Comparison of ENCODE assay signal across 22 cellular contexts in the genomic region with DNA sequence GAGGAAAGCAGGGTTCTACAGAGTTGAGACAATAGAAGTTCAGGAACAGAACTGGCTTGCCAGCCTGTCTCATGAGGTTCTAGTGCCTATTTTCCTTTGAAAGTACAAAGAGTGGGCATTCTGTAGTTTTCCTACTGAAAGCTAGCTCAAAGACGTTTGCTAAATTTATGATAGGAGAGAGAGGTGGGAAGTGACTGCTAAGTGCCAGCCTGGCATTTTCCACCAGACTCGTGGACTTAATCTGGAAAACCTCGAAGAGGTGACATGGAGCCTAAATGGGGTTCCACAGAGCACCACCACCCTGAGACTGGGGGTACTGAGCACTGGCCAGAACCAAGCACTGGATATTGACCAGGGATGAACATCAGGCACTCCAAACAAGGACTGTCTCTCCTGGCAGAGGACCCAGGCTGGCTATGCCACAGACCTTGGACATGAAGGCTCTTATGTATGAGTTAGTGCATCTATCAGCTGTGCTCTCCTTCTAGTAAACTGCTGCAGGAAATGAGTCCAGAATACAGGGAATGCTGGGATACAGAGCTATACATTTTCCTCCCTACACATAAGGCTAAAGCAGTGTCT. TPM values are rescaled to one million over a fixed set of nuclear protein-coding genes. Genes with fewer than 3 reads are reported as not detected.
DNase-seq lines count a peak whose midpoint lies in the region; ATAC-seq, FAIRE-seq and TF ChIP-seq lines count a peak whose summit lies in the region.
"Had no signal": no experiment of that assay in that cellular context is flagged by ENCODE, and none has a peak within 500 bp of the region (broad histone marks: within the 10 kb centered on the region; RNA-seq: fewer than 3 reads in every experiment).

No MANE protein-coding gene starts in this region.

- TF ChIP-seq RAD21 in HepG2 (CRISPR knock-in tag; IDR thresholded peaks at IDR 0.05) = no peak

- CTCF ChIA-PET in HepG2 (lab: Yijun Ruan, JAX; ENCODE audit: low intra/inter-chr PET ratio, low total read pairs) = no interaction called here

- H3K4me2 ChIP-seq in HepG2 (ENCODE audit: low read depth, low read length) = no peak overlapping the region

- H2AFZ ChIP-seq in HepG2 (ENCODE audit: low read length) = no peak overlapping the region

- no peaks in the 10 kb centered on the region for H4K20me1 ChIP-seq in HepG2 (ENCODE audit: insufficient read depth, low read length)

- FAIRE-seq in HepG2 (lab: Jason Lieb, UNC) = no peak
- FAIRE-seq: colon, endometrium, GM12891 had no signal

- no peak overlapping the region for H3K9ac ChIP-seq in HepG2 (ENCODE audit: insufficient read depth, low read depth, low read length)

- no peaks in the 10 kb centered on the region for H3K79me2 ChIP-seq in HepG2 (ENCODE audit: insufficient read depth, low read length)

- H3K4me3 ChIP-seq in HepG2 (replicated peaks in 1 of 3; ENCODE audit: insufficient read depth in 1 of 3, low read depth in 2 of 3, low read length in 3 of 3) (no peak overlapping the region), right lobe of liver (no peak overlapping the region), dorsolateral prefrontal cortex (no peak overlapping the region)
- H3K4me3 ChIP-seq: HAP-1, left ventricle myocardium inferior, testis had no signal

- TF ChIP-seq POLR2A in HepG2 (IDR thresholded peaks at IDR 0.05; ENCODE audit: insufficient read depth in 1 of 2, low read depth in 2 of 2, low read length in 2 of 2) = no peak
- no peak for TF ChIP-seq POLR2A in right lobe of liver (IDR thresholded peaks at IDR 0.05)

- POLR2A ChIA-PET in HepG2 (lab: Yijun Ruan, JAX) = interaction anchor here (0.7 to 3.4 kb wide), 6 partner anchors 12 to 225 kb away, joined by 4 to 33 read pairs (median 8); a partner anchor contains a TSS

- H3K9me3 Mint-ChIP-seq in type B pancreatic cell = no peaks in the 10 kb centered on the region
- H3K9me3 Mint-ChIP-seq: activated CD8-positive, alpha-beta T cell treated with anti-CD3 and anti-CD28 coated beads for 36 hours; activated naive CD4-positive, alpha-beta T cell treated with anti-CD3 and anti-CD28 coated beads, Interleukin-2, amount 50 U/mL, for 24 hours; IgD-negative memory B cell; T-helper 1 cell treated with Interleukin-12 subunit alpha and Interleukin-12 subunit beta and Interleukin-4 antibody, amounts not matched to agents 30 μg/mL and 1 μg/mL, for 36 hours had no signal

- H3K27me3 ChIP-seq in HepG2 (ENCODE audit: control insufficient read depth in 1 of 2, insufficient read depth in 2 of 2, low read length in 2 of 2) = no peaks in the 10 kb centered on the region
- H3K27me3 ChIP-seq in right lobe of liver = no peaks in the 10 kb centered on the region
- no peaks in the 10 kb centered on the region for H3K27me3 ChIP-seq in dorsolateral prefrontal cortex
- H3K27me3 ChIP-seq: neutrophil, testis had no signal

- peak overlapping the region; percentile 21 for H3K27ac Mint-ChIP-seq in type B pancreatic cell
- H3K27ac Mint-ChIP-seq: activated CD8-positive, alpha-beta T cell treated with anti-CD3 and anti-CD28 coated beads for 36 hours; activated naive CD4-positive, alpha-beta T cell treated with anti-CD3 and anti-CD28 coated beads, Interleukin-2, amount 50 U/mL, for 24 hours; IgD-negative memory B cell; T-helper 1 cell treated with Interleukin-12 subunit alpha and Interleukin-12 subunit beta and Interleukin-4 antibody, amounts not matched to agents 30 μg/mL and 1 μg/mL, for 36 hours had no signal

- no peaks in the 10 kb centered on the region for H3K9me3 ChIP-seq in HepG2 (ENCODE audit: low read length)
- H3K9me3 ChIP-seq in right lobe of liver = no peaks in the 10 kb centered on the region
- H3K9me3 ChIP-seq: HAP-1, left ventricle myocardium inferior, neutrophil, testis had no signal

- no peaks in the 10 kb centered on the region for H3K27me3 Mint-ChIP-seq in type B pancreatic cell
- H3K27me3 Mint-ChIP-seq: activated CD8-positive, alpha-beta T cell treated with anti-CD3 and anti-CD28 coated beads for 36 hours; activated naive CD4-positive, alpha-beta T cell treated with anti-CD3 and anti-CD28 coated beads, Interleukin-2, amount 50 U/mL, for 24 hours; IgD-negative memory B cell had no signal

- no peak for ATAC-seq in HepG2
- ATAC-seq in right lobe of liver = no peak
- ATAC-seq in activated CD4-positive, CD25-positive, alpha-beta regulatory T cell treated with anti-CD3 and anti-CD28 coated beads, Interleukin-2, amount 50 U/mL, for 24 hours = no peak

- peaks cover 2% of the 10 kb centered on the region for H3K4me1 Mint-ChIP-seq in type B pancreatic cell (ENCODE audit: unreplicated experiment)

- in situ Hi-C loops in HepG2 (cut with HindIII; ENCODE audit: extremely low pct_ligation_motif_present, low pct_unique_long_range_greater_than_20kb) = no loop called here

- no peak overlapping the region for H3K4me3 Mint-ChIP-seq in type B pancreatic cell
- H3K4me3 Mint-ChIP-seq: activated CD8-positive, alpha-beta T cell treated with anti-CD3 and anti-CD28 coated beads for 36 hours; activated naive CD4-positive, alpha-beta T cell treated with anti-CD3 and anti-CD28 coated beads, Interleukin-2, amount 50 U/mL, for 24 hours; CD14-positive monocyte; IgD-negative memory B cell; T-helper 1 cell treated with Interleukin-12 subunit alpha and Interleukin-12 subunit beta and Interleukin-4 antibody, amounts not matched to agents 30 μg/mL and 1 μg/mL, for 36 hours had no signal

- WGBS in HepG2 (ENCODE audit: low lambda C conversion rate) = 87% methylated on average over 3 of the region's 3 CpGs
- 80% methylated on average over 2 of the region's 3 CpGs for WGBS in right lobe of liver (ENCODE audit: insufficient coverage, low coverage, low lambda C conversion rate, missing lambda C conversion rate)

- TF ChIP-seq CTCF in HepG2 (CRISPR knock-in tag; IDR thresholded peaks at IDR 0.05) (no peak), right lobe of liver (IDR thresholded peaks at IDR 0.05) (no peak), dorsolateral prefrontal cortex (IDR thresholded peaks at IDR 0.05 in 54 of 56, conservative IDR thresholded peaks at IDR 0.05 in 2 of 56; ENCODE audit: low read depth in 1 of 56, partially characterized antibody in 56 of 56) (no peak), type B pancreatic cell (conservative IDR thresholded peaks at IDR 0.05) (no peak)

- H3K36me3 ChIP-seq in HepG2 (replicated peaks in 1 of 2; ENCODE audit: control insufficient read depth in 1 of 2, insufficient read depth in 2 of 2, low read length in 2 of 2) (no peaks in the 10 kb centered on the region), right lobe of liver (peaks cover 0 to 4% (median 2%) of the 10 kb centered on the region in 4 donors)

- no peak for DNase-seq in HepG2 (ENCODE audit: low spot score)
- DNase-seq in right lobe of liver = no peak
- DNase-seq in dorsolateral prefrontal cortex = peak in 4 of 10 donors; percentile 17 to 61 (median 53)
- DNase-seq in type B pancreatic cell (ENCODE audit: extremely low spot score, unreplicated experiment) = no peak
- DNase-seq in HuH-7.5 (ENCODE audit: low spot score) = no peak
- DNase-seq: activated T-cell treated with anti-CD3 and anti-CD28 coated beads, Interleukin-2, amount 50 U/mL, for 1 hour; left ventricle myocardium inferior; NCI-H748 treated with DMSO at 0.1 percent for 48 hours; SHP77; testis had no signal

- no TSS peak for BruUV-seq in HepG2 (replicated peaks; lab: Mats Ljungman, UMichigan)

- H3K36me3 Mint-ChIP-seq in type B pancreatic cell = peaks cover 6% of the 10 kb centered on the region
- H3K36me3 Mint-ChIP-seq: IgD-negative memory B cell had no signal

- H3K27ac ChIP-seq in HepG2 (ENCODE audit: extremely low read length, insufficient read depth, low read length) = peak overlapping the region; percentile 30
- H3K27ac ChIP-seq in right lobe of liver = no peak overlapping the region
- peak overlapping the region in 57 of 59 donors; percentile 9 to 93 (median 79) for H3K27ac ChIP-seq in dorsolateral prefrontal cortex
- H3K27ac ChIP-seq: left ventricle myocardium inferior, neutrophil, testis, VCaP had no signal

- intact Hi-C loops in HepG2 (cut with micrococcal nuclease; ENCODE audit: unreplicated experiment) (loop anchor here (2.0 kb wide), 1 partner anchor 43 kb away; a partner anchor contains a TSS), right lobe of liver (cut with DNase I) (no loop called here), dorsolateral prefrontal cortex (cut with DNase I) (no loop called here)

- H3K4me1 ChIP-seq in HepG2 (ENCODE audit: insufficient read depth, low read length) (peaks cover 39% of the 10 kb centered on the region), right lobe of liver (peaks cover 0 to 18% (median 0%) of the 10 kb centered on the region in 4 donors)
- H3K4me1 ChIP-seq: testis had no signal

- no peak for TF ChIP-seq EP300 in HepG2 (IDR thresholded peaks at IDR 0.05; ENCODE audit: low read depth in 2 of 2, low read length in 2 of 2)
- no peak for TF ChIP-seq EP300 in HepG2 (CRISPR knock-in tag; IDR thresholded peaks at IDR 0.05; ENCODE audit: borderline replicate concordance)

RNA-seq across cellular contexts. Expression of a gene that starts 7.1 kb away (rescaled TPM):
- total RNA-seq in HepG2 (2016; rRNA removed; fragmentation: Illumina TruSeq; extraction: Trizol) (3.6 and 5.1 TPM in 2 replicates), right lobe of liver (10 to 100 TPM; 15.7 to 25.9 (median 21.3) TPM), dorsolateral prefrontal cortex (10 to 100 TPM; 14.5 to 47.7 (median 28.6) TPM), type B pancreatic cell (ENCODE audit: low replicate concordance) (34.4 and 35.9 TPM in 2 replicates)
- total RNA-seq in HepG2 (2016; cell fraction: cytosol; rRNA removed; fragmentation: Illumina TruSeq; extraction: Trizol; ENCODE audit: low read depth) = 0.61 and 1.2 TPM in 2 replicates
- 2.9 and 4.9 TPM in 2 replicates for total RNA-seq in HepG2 (2016; cell fraction: insoluble cytoplasmic fraction; rRNA removed; fragmentation: Illumina TruSeq; extraction: Trizol)
- total RNA-seq in HepG2 (2016; cell fraction: membrane; rRNA removed; fragmentation: Illumina TruSeq; extraction: Trizol) = 2.1 TPM in 2 replicates
- total RNA-seq in HepG2 (2016; cell fraction: nucleus; rRNA removed; fragmentation: Illumina TruSeq; extraction: Trizol) = 5.5 and 5.6 TPM in 2 replicates
- polyA plus RNA-seq in HepG2 (2011; rRNA removed) = 6.7 and 8.5 TPM in 2 replicates
- polyA plus RNA-seq in HepG2 (2011; cell fraction: cytosol; rRNA removed) = 5.0 and 6.5 TPM in 2 replicates
- 46.4 and 54.7 TPM in 2 replicates for polyA plus RNA-seq in HepG2 (2011; cell fraction: nucleus; rRNA removed)
- polyA plus RNA-seq in HepG2 (2012) = 8.5 and 12.2 TPM in 2 replicates
- polyA plus RNA-seq in HepG2 (2016; cell fraction: cytosol; fragmentation: Illumina TruSeq; extraction: Trizol; ENCODE audit: low read depth) = 0.38 and 0.54 TPM in 2 replicates
- 2.3 and 3.1 TPM in 2 replicates for polyA plus RNA-seq in HepG2 (2016; cell fraction: insoluble cytoplasmic fraction; fragmentation: Illumina TruSeq; extraction: Trizol; ENCODE audit: low read depth)
- polyA plus RNA-seq in HepG2 (2016; cell fraction: membrane; fragmentation: Illumina TruSeq; extraction: Trizol; ENCODE audit: low read depth) = 1.00 and 1.0 TPM in 2 replicates
- 8.5 and 8.9 TPM in 2 replicates for polyA plus RNA-seq in HepG2 (2016; cell fraction: nucleus; fragmentation: Illumina TruSeq; extraction: Trizol; ENCODE audit: insufficient read depth, low read depth)
- 13.3 and 14.3 TPM in 2 replicates for polyA minus RNA-seq in HepG2 (2011; rRNA and poly(A)+ RNA removed; ENCODE audit: low replicate concordance)
- polyA minus RNA-seq in HepG2 (2011; cell fraction: cytosol; rRNA and poly(A)+ RNA removed) = 4.7 and 7.1 TPM in 2 replicates
- 7.8 and 8.2 TPM in 2 replicates for polyA minus RNA-seq in HepG2 (2011; cell fraction: nucleus; rRNA and poly(A)+ RNA removed)

RNA-seq across cellular contexts. Expression of a gene that starts 11.3 kb away (rescaled TPM):
- total RNA-seq in HepG2 (2016; rRNA removed; fragmentation: Illumina TruSeq; extraction: Trizol) (7.0 and 7.3 TPM in 2 replicates), right lobe of liver (100 to 1,000 TPM in 3 of 6 experiments, 10 to 100 TPM in 3; 13.7 to 470 (median 107) TPM), dorsolateral prefrontal cortex (1 to 10 TPM; 1.0 to 9.9 (median 3.9) TPM), type B pancreatic cell (ENCODE audit: low replicate concordance) (0.26 and 0.39 TPM in 2 replicates)
- total RNA-seq in HepG2 (2016; cell fraction: cytosol; rRNA removed; fragmentation: Illumina TruSeq; extraction: Trizol; ENCODE audit: low read depth) = 3.1 and 3.3 TPM in 2 replicates
- 6.8 and 9.0 TPM in 2 replicates for total RNA-seq in HepG2 (2016; cell fraction: insoluble cytoplasmic fraction; rRNA removed; fragmentation: Illumina TruSeq; extraction: Trizol)
- 3.4 and 3.5 TPM in 2 replicates for total RNA-seq in HepG2 (2016; cell fraction: membrane; rRNA removed; fragmentation: Illumina TruSeq; extraction: Trizol)
- total RNA-seq in HepG2 (2016; cell fraction: nucleus; rRNA removed; fragmentation: Illumina TruSeq; extraction: Trizol) = 3.4 and 3.9 TPM in 2 replicates
- polyA plus RNA-seq in HepG2 (2011; rRNA removed) = 2.8 and 3.8 TPM in 2 replicates
- 4.4 and 5.1 TPM in 2 replicates for polyA plus RNA-seq in HepG2 (2011; cell fraction: cytosol; rRNA removed)
- 3.3 and 3.5 TPM in 2 replicates for polyA plus RNA-seq in HepG2 (2011; cell fraction: nucleus; rRNA removed)
- 1.8 and 3.1 TPM in 2 replicates for polyA plus RNA-seq in HepG2 (2012)
- polyA plus RNA-seq in HepG2 (2016; cell fraction: cytosol; fragmentation: Illumina TruSeq; extraction: Trizol; ENCODE audit: low read depth) = 2.8 and 3.0 TPM in 2 replicates
- polyA plus RNA-seq in HepG2 (2016; cell fraction: insoluble cytoplasmic fraction; fragmentation: Illumina TruSeq; extraction: Trizol; ENCODE audit: low read depth) = 7.2 and 7.5 TPM in 2 replicates
- 2.2 and 2.4 TPM in 2 replicates for polyA plus RNA-seq in HepG2 (2016; cell fraction: membrane; fragmentation: Illumina TruSeq; extraction: Trizol; ENCODE audit: low read depth)
- 6.3 and 6.4 TPM in 2 replicates for polyA plus RNA-seq in HepG2 (2016; cell fraction: nucleus; fragmentation: Illumina TruSeq; extraction: Trizol; ENCODE audit: insufficient read depth, low read depth)
- polyA minus RNA-seq in HepG2 (2011; rRNA and poly(A)+ RNA removed; ENCODE audit: low replicate concordance) = 0.33 and 2.7 TPM in 2 replicates
- 0.79 and 1.4 TPM in 2 replicates for polyA minus RNA-seq in HepG2 (2011; cell fraction: cytosol; rRNA and poly(A)+ RNA removed)
- polyA minus RNA-seq in HepG2 (2011; cell fraction: nucleus; rRNA and poly(A)+ RNA removed) = 0.52 and 0.62 TPM in 2 replicates

RNA-seq across cellular contexts. Expression of a gene that starts 12.5 kb away (rescaled TPM):
- total RNA-seq in HepG2 (2016; rRNA removed; fragmentation: Illumina TruSeq; extraction: Trizol) (55.6 and 60.4 TPM in 2 replicates), right lobe of liver (10 to 100 TPM; 11.5 to 24.0 (median 16.3) TPM), dorsolateral prefrontal cortex (10 to 100 TPM; 37.6 to 92.6 (median 66.9) TPM), type B pancreatic cell (ENCODE audit: low replicate concordance) (35.1 and 55.1 TPM in 2 replicates)
- 8.7 and 10.0 TPM in 2 replicates for total RNA-seq in HepG2 (2016; cell fraction: cytosol; rRNA removed; fragmentation: Illumina TruSeq; extraction: Trizol; ENCODE audit: low read depth)
- total RNA-seq in HepG2 (2016; cell fraction: insoluble cytoplasmic fraction; rRNA removed; fragmentation: Illumina TruSeq; extraction: Trizol) = 50.4 and 57.8 TPM in 2 replicates
- 26.0 and 26.2 TPM in 2 replicates for total RNA-seq in HepG2 (2016; cell fraction: membrane; rRNA removed; fragmentation: Illumina TruSeq; extraction: Trizol)
- total RNA-seq in HepG2 (2016; cell fraction: nucleus; rRNA removed; fragmentation: Illumina TruSeq; extraction: Trizol) = 32.7 and 35.1 TPM in 2 replicates
- polyA plus RNA-seq in HepG2 (2011; rRNA removed) = 39.4 and 53.7 TPM in 2 replicates
- 41.3 and 44.3 TPM in 2 replicates for polyA plus RNA-seq in HepG2 (2011; cell fraction: cytosol; rRNA removed)
- polyA plus RNA-seq in HepG2 (2011; cell fraction: nucleus; rRNA removed) = 50.5 and 51.8 TPM in 2 replicates
- 34.9 and 36.8 TPM in 2 replicates for polyA plus RNA-seq in HepG2 (2012)
- polyA plus RNA-seq in HepG2 (2016; cell fraction: cytosol; fragmentation: Illumina TruSeq; extraction: Trizol; ENCODE audit: low read depth) = 7.3 and 8.1 TPM in 2 replicates
- 57.4 and 66.7 TPM in 2 replicates for polyA plus RNA-seq in HepG2 (2016; cell fraction: insoluble cytoplasmic fraction; fragmentation: Illumina TruSeq; extraction: Trizol; ENCODE audit: low read depth)
- 15.9 and 19.4 TPM in 2 replicates for polyA plus RNA-seq in HepG2 (2016; cell fraction: membrane; fragmentation: Illumina TruSeq; extraction: Trizol; ENCODE audit: low read depth)
- 64.1 and 68.3 TPM in 2 replicates for polyA plus RNA-seq in HepG2 (2016; cell fraction: nucleus; fragmentation: Illumina TruSeq; extraction: Trizol; ENCODE audit: insufficient read depth, low read depth)
- polyA minus RNA-seq in HepG2 (2011; rRNA and poly(A)+ RNA removed; ENCODE audit: low replicate concordance) = 93.1 and 95.5 TPM in 2 replicates
- polyA minus RNA-seq in HepG2 (2011; cell fraction: cytosol; rRNA and poly(A)+ RNA removed) = 33.1 and 38.4 TPM in 2 replicates
- polyA minus RNA-seq in HepG2 (2011; cell fraction: nucleus; rRNA and poly(A)+ RNA removed) = 16.5 and 18.2 TPM in 2 replicates

RNA-seq across cellular contexts. Expression of a gene that starts 41.9 kb away (rescaled TPM):
- total RNA-seq in HepG2 (2016; rRNA removed; fragmentation: Illumina TruSeq; extraction: Trizol) (86.2 and 110 TPM in 2 replicates), right lobe of liver (10 to 100 TPM; 19.1 to 39.1 (median 25.2) TPM), dorsolateral prefrontal cortex (10 to 100 TPM; 35.0 to 82.2 (median 58.5) TPM), type B pancreatic cell (ENCODE audit: low replicate concordance) (54.1 and 67.5 TPM in 2 replicates)
- 73.4 and 74.1 TPM in 2 replicates for total RNA-seq in HepG2 (2016; cell fraction: cytosol; rRNA removed; fragmentation: Illumina TruSeq; extraction: Trizol; ENCODE audit: low read depth)
- total RNA-seq in HepG2 (2016; cell fraction: insoluble cytoplasmic fraction; rRNA removed; fragmentation: Illumina TruSeq; extraction: Trizol) = 91.8 and 113 TPM in 2 replicates
- total RNA-seq in HepG2 (2016; cell fraction: membrane; rRNA removed; fragmentation: Illumina TruSeq; extraction: Trizol) = 73.5 and 81.5 TPM in 2 replicates
- 28.1 and 30.3 TPM in 2 replicates for total RNA-seq in HepG2 (2016; cell fraction: nucleus; rRNA removed; fragmentation: Illumina TruSeq; extraction: Trizol)
- polyA plus RNA-seq in HepG2 (2011; rRNA removed) = 75.6 and 76.6 TPM in 2 replicates
- polyA plus RNA-seq in HepG2 (2011; cell fraction: cytosol; rRNA removed) = 82.4 and 83.4 TPM in 2 replicates
- 22.5 and 25.9 TPM in 2 replicates for polyA plus RNA-seq in HepG2 (2011; cell fraction: nucleus; rRNA removed)
- 72.3 and 76.5 TPM in 2 replicates for polyA plus RNA-seq in HepG2 (2012)
- 90.9 and 98.9 TPM in 2 replicates for polyA plus RNA-seq in HepG2 (2016; cell fraction: cytosol; fragmentation: Illumina TruSeq; extraction: Trizol; ENCODE audit: low read depth)
- 153 and 161 TPM in 2 replicates for polyA plus RNA-seq in HepG2 (2016; cell fraction: insoluble cytoplasmic fraction; fragmentation: Illumina TruSeq; extraction: Trizol; ENCODE audit: low read depth)
- polyA plus RNA-seq in HepG2 (2016; cell fraction: membrane; fragmentation: Illumina TruSeq; extraction: Trizol; ENCODE audit: low read depth) = 89.0 and 95.5 TPM in 2 replicates
- polyA plus RNA-seq in HepG2 (2016; cell fraction: nucleus; fragmentation: Illumina TruSeq; extraction: Trizol; ENCODE audit: insufficient read depth, low read depth) = 64.2 and 67.4 TPM in 2 replicates
- 46.4 and 87.1 TPM in 2 replicates for polyA minus RNA-seq in HepG2 (2011; rRNA and poly(A)+ RNA removed; ENCODE audit: low replicate concordance)
- polyA minus RNA-seq in HepG2 (2011; cell fraction: cytosol; rRNA and poly(A)+ RNA removed) = 19.0 and 23.8 TPM in 2 replicates
- 15.2 and 18.8 TPM in 2 replicates for polyA minus RNA-seq in HepG2 (2011; cell fraction: nucleus; rRNA and poly(A)+ RNA removed)

RNA-seq across cellular contexts. Expression of a gene that starts 42.2 kb away (rescaled TPM):
- total RNA-seq in HepG2 (2016; rRNA removed; fragmentation: Illumina TruSeq; extraction: Trizol) (91.5 and 92.5 TPM in 2 replicates), right lobe of liver (10 to 100 TPM; 26.4 to 46.2 (median 41.7) TPM), dorsolateral prefrontal cortex (100 to 1,000 TPM in 119 of 120 experiments, 10 to 100 TPM in 1; 89.7 to 318 (median 224) TPM), type B pancreatic cell (ENCODE audit: low replicate concordance) (96.4 and 104 TPM in 2 replicates)
- 92.6 and 104 TPM in 2 replicates for total RNA-seq in HepG2 (2016; cell fraction: cytosol; rRNA removed; fragmentation: Illumina TruSeq; extraction: Trizol; ENCODE audit: low read depth)
- total RNA-seq in HepG2 (2016; cell fraction: insoluble cytoplasmic fraction; rRNA removed; fragmentation: Illumina TruSeq; extraction: Trizol) = 81.4 and 95.9 TPM in 2 replicates
- total RNA-seq in HepG2 (2016; cell fraction: membrane; rRNA removed; fragmentation: Illumina TruSeq; extraction: Trizol) = 165 and 174 TPM in 2 replicates
- 33.2 and 38.7 TPM in 2 replicates for total RNA-seq in HepG2 (2016; cell fraction: nucleus; rRNA removed; fragmentation: Illumina TruSeq; extraction: Trizol)
- polyA plus RNA-seq in HepG2 (2011; rRNA removed) = 78.3 and 98.4 TPM in 2 replicates
- polyA plus RNA-seq in HepG2 (2011; cell fraction: cytosol; rRNA removed) = 97.5 and 104 TPM in 2 replicates
- polyA plus RNA-seq in HepG2 (2011; cell fraction: nucleus; rRNA removed) = 95.1 and 97.9 TPM in 2 replicates
- 81.6 and 83.1 TPM in 2 replicates for polyA plus RNA-seq in HepG2 (2012)
- 89.0 and 108 TPM in 2 replicates for polyA plus RNA-seq in HepG2 (2016; cell fraction: cytosol; fragmentation: Illumina TruSeq; extraction: Trizol; ENCODE audit: low read depth)
- polyA plus RNA-seq in HepG2 (2016; cell fraction: insoluble cytoplasmic fraction; fragmentation: Illumina TruSeq; extraction: Trizol; ENCODE audit: low read depth) = 74.1 and 85.8 TPM in 2 replicates
- 126 and 140 TPM in 2 replicates for polyA plus RNA-seq in HepG2 (2016; cell fraction: membrane; fragmentation: Illumina TruSeq; extraction: Trizol; ENCODE audit: low read depth)
- polyA plus RNA-seq in HepG2 (2016; cell fraction: nucleus; fragmentation: Illumina TruSeq; extraction: Trizol; ENCODE audit: insufficient read depth, low read depth) = 57.9 and 59.0 TPM in 2 replicates
- polyA minus RNA-seq in HepG2 (2011; rRNA and poly(A)+ RNA removed; ENCODE audit: low replicate concordance) = 126 and 143 TPM in 2 replicates
- 36.5 and 39.9 TPM in 2 replicates for polyA minus RNA-seq in HepG2 (2011; cell fraction: cytosol; rRNA and poly(A)+ RNA removed)
- 18.9 and 19.6 TPM in 2 replicates for polyA minus RNA-seq in HepG2 (2011; cell fraction: nucleus; rRNA and poly(A)+ RNA removed)

Comparison
In these comparisons a context has a peak if more than half of its experiments do, and no peak if none do; other contexts are left out.
1. H3K27ac ChIP-seq: peak in HepG2 (single experiment) and dorsolateral prefrontal cortex (57 of 59); none in right lobe of liver (0 of 3).